Comparison of ENCODE assay signal across 8 cellular contexts in the genomic region with DNA sequence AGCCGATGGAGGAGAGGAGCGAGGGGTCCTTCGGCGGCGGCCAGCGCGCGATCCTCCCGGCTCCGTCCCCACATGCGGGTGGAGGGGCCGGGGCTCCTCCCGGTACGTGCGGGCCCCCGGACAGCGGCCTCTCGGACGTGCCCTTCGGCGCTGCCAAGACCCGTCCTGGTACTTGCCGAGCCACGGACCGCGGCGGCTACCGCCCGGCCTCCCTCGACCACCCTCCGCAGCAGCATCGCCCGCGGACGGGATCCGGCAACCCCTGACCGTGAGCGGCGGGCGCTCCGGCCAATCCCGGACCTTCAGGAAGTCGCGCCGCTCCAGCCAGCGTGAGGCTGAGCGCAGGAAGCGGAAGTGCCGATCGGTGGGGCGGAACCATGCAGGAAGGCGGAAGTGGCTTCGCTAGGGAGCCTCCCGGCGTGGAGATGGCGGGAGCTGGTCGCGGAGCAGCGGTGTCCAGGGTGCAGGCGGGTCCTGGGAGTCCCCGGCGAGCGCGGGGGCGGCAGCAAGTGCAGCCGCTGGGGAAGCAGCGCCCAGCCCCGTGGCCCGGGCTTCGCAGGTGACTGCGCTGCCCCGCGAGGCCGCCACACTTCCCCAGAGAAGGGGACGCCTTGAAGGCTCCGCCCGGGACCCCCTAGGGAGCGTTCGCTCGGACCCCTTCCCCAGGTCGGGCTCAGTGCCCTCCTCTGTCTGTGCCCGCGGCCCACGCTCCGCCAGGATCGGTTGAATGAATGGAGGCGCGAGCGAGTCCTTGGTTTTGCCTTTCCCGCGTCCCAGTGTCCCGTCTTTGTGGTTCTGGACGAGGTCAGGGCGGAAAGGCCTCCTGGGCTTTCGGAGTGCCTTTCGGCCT. TPM values are rescaled to one million over a fixed set of nuclear protein-coding genes. Genes with fewer than 3 reads are reported as not detected.
DNase-seq lines count a peak whose midpoint lies in the region; ATAC-seq, FAIRE-seq and TF ChIP-seq lines count a peak whose summit lies in the region.

A gene with protein sequence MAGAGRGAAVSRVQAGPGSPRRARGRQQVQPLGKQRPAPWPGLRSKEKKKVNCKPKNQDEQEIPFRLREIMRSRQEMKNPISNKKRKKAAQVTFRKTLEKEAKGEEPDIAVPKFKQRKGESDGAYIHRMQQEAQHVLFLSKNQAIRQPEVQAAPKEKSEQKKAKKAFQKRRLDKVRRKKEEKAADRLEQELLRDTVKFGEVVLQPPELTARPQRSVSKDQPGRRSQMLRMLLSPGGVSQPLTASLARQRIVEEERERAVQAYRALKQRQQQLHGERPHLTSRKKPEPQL (plus strand): TSS at position 396 of the 850 bp plus-strand sequence. CDS start 30 bp downstream, at position 426.
A gene (minus strand): TSS at position 264 of the 850 bp plus-strand sequence. CDS start 28 bp downstream, at position 236.

- H3K4me1 Mint-ChIP-seq in T-helper 17 cell, result peaks cover 35% of the 10 kb centered on the region

- H3K36me3 ChIP-seq in right atrium auricular region, result peaks cover 23% of the 10 kb centered on the region
- H3K36me3 ChIP-seq in psoas muscle (ENCODE audit: insufficient read depth in 1 of 2, low read depth in 1 of 2), result peaks cover 0 to 48% of the 10 kb centered on the region in 2 donors

- H3K4me1 ChIP-seq in right atrium auricular region (peaks cover 0 to 29% of the 10 kb centered on the region in 2 donors), psoas muscle (peaks cover 11% of the 10 kb centered on the region)

- WGBS in psoas muscle, 3 donors, result 0 to 1% (median 0%) methylated on average over 72 to 96 of the region's 96 CpGs

- H3K27me3 ChIP-seq in right atrium auricular region, result no peaks in the 10 kb centered on the region
- H3K27me3 ChIP-seq in psoas muscle (ENCODE audit: insufficient read depth in 3 of 3, low read length in 2 of 3), result no peaks in the 10 kb centered on the region

- no peaks in the 10 kb centered on the region for H3K9me3 ChIP-seq in T-helper 17 cell (ENCODE audit: control insufficient read depth, low read length, poor library complexity, severe bottlenecking)
- no peaks in the 10 kb centered on the region for H3K9me3 ChIP-seq in right atrium auricular region
- no peaks in the 10 kb centered on the region for H3K9me3 ChIP-seq in psoas muscle

- TF ChIP-seq CTCF in right atrium auricular region (IDR thresholded peaks at IDR 0.05), result no peak
- no peak for TF ChIP-seq CTCF in psoas muscle (IDR thresholded peaks at IDR 0.05)

- H3K36me3 Mint-ChIP-seq in T-helper 17 cell (ENCODE audit: low read depth), result no peaks in the 10 kb centered on the region

- peak within 1 kb of the TSS; percentile 91 for H3K27ac Mint-ChIP-seq in T-helper 17 cell

- H3K4me3 ChIP-seq in right atrium auricular region (peak within 1 kb of the TSS; percentile 89 to 99), psoas muscle (peak within 1 kb of the TSS; percentile 100)

- ATAC-seq in GM18499 (IDR thresholded peaks at IDR 0.05; ENCODE audit: insufficient read depth, unreplicated experiment), result peak; percentile 59
- peak; percentile 77 for ATAC-seq in HG02938 (IDR thresholded peaks at IDR 0.05; ENCODE audit: unreplicated experiment)
- peak; percentile 87 for ATAC-seq in T-helper 17 cell
- ATAC-seq in psoas muscle, result peak; percentile 98 to 99 (median 99)

- intact Hi-C loops in psoas muscle (cut with DNase I), result loop anchor here (2.0 kb wide), 1 partner anchor 30 kb away; a partner anchor contains a TSS

- H3K27ac ChIP-seq in right atrium auricular region (peak within 1 kb of the TSS; percentile 85), psoas muscle (peak within 1 kb of the TSS; percentile 90)

- peak within 1 kb of the TSS; percentile 96 for H3K4me3 Mint-ChIP-seq in T-helper 17 cell

- FAIRE-seq in urothelium cell line (lab: Jason Lieb, UNC), result peak; percentile 96

- H3K27me3 Mint-ChIP-seq in T-helper 17 cell, result no peaks in the 10 kb centered on the region

- DNase-seq in NCI-H187 (lab: John Stamatoyannopoulos, UW) (peak; percentile 73 to 87), T-helper 17 cell (peak; percentile 87), amygdala (lab: John Stamatoyannopoulos, UW) (peak; percentile 73 to 97 (median 92)), right atrium auricular region (ENCODE audit: low spot score) (peak; percentile 94), psoas muscle (peak; percentile 98), urothelium cell line (ENCODE audit: low spot score) (peak; percentile 100)

RNA-seq across cellular contexts. Expression of the first gene that starts in this region (rescaled TPM):
- total RNA-seq in T-helper 17 cell, result 10 to 100 TPM; 15.0 to 18.4 TPM
- 1 to 10 TPM; 3.8 to 5.1 TPM for total RNA-seq in right atrium auricular region
- 10 to 100 TPM in 1 of 4 donors, 1 to 10 TPM in 3; 4.8 to 14.9 (median 8.6) TPM for total RNA-seq in psoas muscle
- 10 to 100 TPM; 11.3 to 47.4 (median 28.5) TPM for polyA plus RNA-seq in psoas muscle

RNA-seq across cellular contexts. Expression of the second gene that starts in this region (rescaled TPM):
- total RNA-seq in T-helper 17 cell (10 to 100 TPM; 32.8 to 34.4 TPM), right atrium auricular region (10 to 100 TPM; 19.3 to 19.6 TPM), psoas muscle (10 to 100 TPM; 15.5 to 23.6 (median 20.5) TPM)
- polyA plus RNA-seq in psoas muscle, result 10 to 100 TPM; 35.1 to 44.9 (median 39.8) TPM

Comparison
In these comparisons a context has a peak if more than half of its experiments do, and no peak if none do; other contexts are left out.
1. Peak in every context shown above with its lines: DNase-seq, ATAC-seq, H3K4me3 ChIP-seq and H3K27ac ChIP-seq.